Comparison of ENCODE assay signal across 10 cellular contexts in genomic region chr2:226905718-226906438, GRCh38.
DNase-seq lines count a peak whose midpoint lies in the region; ATAC-seq and TF ChIP-seq lines count a peak whose summit lies in the region.
"Had no signal": no experiment of that assay in that cellular context is flagged by ENCODE, and none has a peak within 500 bp of the region (broad histone marks: within the 10 kb centered on the region; RNA-seq: fewer than 3 reads in every experiment).

No MANE protein-coding gene starts in this region.

- peak; percentile 83 for ATAC-seq in GM18909 (IDR thresholded peaks at IDR 0.05; ENCODE audit: poor library complexity, unreplicated experiment)
- ATAC-seq in HG03442 (IDR thresholded peaks at IDR 0.05; ENCODE audit: unreplicated experiment) = peak; percentile 75
- ATAC-seq in naive thymus-derived CD8-positive, alpha-beta T cell = peak; percentile 53 to 62
- ATAC-seq in left colon = no peak
- ATAC-seq: stimulated activated effector memory CD8-positive, alpha-beta T cell treated with anti-CD3 and anti-CD28 coated beads, Interleukin-12 subunit alpha, Interleukin-12 subunit beta, amount 100 ng/mL, for 72 hours had no signal

- POLR2A ChIA-PET in naive thymus-derived CD8-positive, alpha-beta T cell (lab: Charles Lee) = no interaction called here

- DNase-seq in HFFc6 (no peak), left colon (no peak), CD14-positive monocyte (ENCODE audit: low spot score) (no peak), COR-L47 (lab: John Stamatoyannopoulos, UW) (no peak), hepatic stellate cell (ENCODE audit: low spot score) (no peak)
- DNase-seq in naive thymus-derived CD8-positive, alpha-beta T cell = peak in 1 of 10 donors; percentile 18
- DNase-seq: T-helper 2 cell had no signal

- H3K9me3 Mint-ChIP-seq in HFFc6 (no peaks in the 10 kb centered on the region), CD14-positive monocyte (peaks cover 0 to 1% (median 0%) of the 10 kb centered on the region in 7 donors)
- no peaks in the 10 kb centered on the region for H3K9me3 Mint-ChIP-seq in naive thymus-derived CD8-positive, alpha-beta T cell
- H3K9me3 Mint-ChIP-seq: stimulated activated effector memory CD8-positive, alpha-beta T cell treated with anti-CD3 and anti-CD28 coated beads, Interleukin-12 subunit alpha, Interleukin-12 subunit beta, amount 100 ng/mL, for 72 hours had no signal

- H3K27ac Mint-ChIP-seq in HFFc6 = peak overlapping the region; percentile 62; the same call in 1 of the 2 replicates
- peak overlapping the region; percentile 23 to 79 (median 62) for H3K27ac Mint-ChIP-seq in naive thymus-derived CD8-positive, alpha-beta T cell
- H3K27ac Mint-ChIP-seq in CD14-positive monocyte = peak overlapping the region in 2 of 7 donors; percentile 18 to 66
- H3K27ac Mint-ChIP-seq: stimulated activated effector memory CD8-positive, alpha-beta T cell treated with anti-CD3 and anti-CD28 coated beads, Interleukin-12 subunit alpha, Interleukin-12 subunit beta, amount 100 ng/mL, for 72 hours had no signal

- H3K36me3 Mint-ChIP-seq in HFFc6 (ENCODE audit: low read depth) = peaks cover 51% of the 10 kb centered on the region
- H3K36me3 Mint-ChIP-seq in naive thymus-derived CD8-positive, alpha-beta T cell = peaks cover 0 to 33% (median 15%) of the 10 kb centered on the region in 3 donors
- peaks cover 11 to 28% of the 10 kb centered on the region in 2 donors for H3K36me3 Mint-ChIP-seq in CD14-positive monocyte

- intact Hi-C loops in left colon (cut with DNase I, micrococcal nuclease) = no loop called here
- intact Hi-C loops in CD14-positive monocyte (cut with micrococcal nuclease) = no loop called here

- H3K27me3 Mint-ChIP-seq in HFFc6 (ENCODE audit: insufficient read depth) = peaks cover 4% of the 10 kb centered on the region
- no peaks in the 10 kb centered on the region for H3K27me3 Mint-ChIP-seq in naive thymus-derived CD8-positive, alpha-beta T cell
- H3K27me3 Mint-ChIP-seq in CD14-positive monocyte (ENCODE audit: low read depth in 3 of 3) = peaks cover 0 to 2% (median 0%) of the 10 kb centered on the region in 3 donors

- H3K4me1 Mint-ChIP-seq in HFFc6 (ENCODE audit: low read depth) (peaks cover 98% of the 10 kb centered on the region), CD14-positive monocyte (peaks cover 9% of the 10 kb centered on the region)
- H3K4me1 Mint-ChIP-seq in naive thymus-derived CD8-positive, alpha-beta T cell = peaks cover 18 to 68% (median 31%) of the 10 kb centered on the region in 4 donors

- H3K4me3 Mint-ChIP-seq in HFFc6 (no peak overlapping the region), CD14-positive monocyte (no peak overlapping the region)
- H3K4me3 Mint-ChIP-seq in naive thymus-derived CD8-positive, alpha-beta T cell = peak overlapping the region; percentile 23 to 82 (median 68)
- H3K4me3 Mint-ChIP-seq: stimulated activated effector memory CD8-positive, alpha-beta T cell treated with anti-CD3 and anti-CD28 coated beads, Interleukin-12 subunit alpha, Interleukin-12 subunit beta, amount 100 ng/mL, for 72 hours had no signal

- TF ChIP-seq CTCF in HFFc6 (IDR thresholded peaks at IDR 0.05) (no peak), CD14-positive monocyte (IDR thresholded peaks at IDR 0.05) (no peak)

Comparison
In these comparisons a context has a peak if more than half of its experiments do, and no peak if none do; other contexts are left out.
1. H3K4me3 Mint-ChIP-seq: peak in naive thymus-derived CD8-positive, alpha-beta T cell (10 of 10); none in HFFc6 (single experiment) and CD14-positive monocyte (0 of 2).